In the genomic region with DNA sequence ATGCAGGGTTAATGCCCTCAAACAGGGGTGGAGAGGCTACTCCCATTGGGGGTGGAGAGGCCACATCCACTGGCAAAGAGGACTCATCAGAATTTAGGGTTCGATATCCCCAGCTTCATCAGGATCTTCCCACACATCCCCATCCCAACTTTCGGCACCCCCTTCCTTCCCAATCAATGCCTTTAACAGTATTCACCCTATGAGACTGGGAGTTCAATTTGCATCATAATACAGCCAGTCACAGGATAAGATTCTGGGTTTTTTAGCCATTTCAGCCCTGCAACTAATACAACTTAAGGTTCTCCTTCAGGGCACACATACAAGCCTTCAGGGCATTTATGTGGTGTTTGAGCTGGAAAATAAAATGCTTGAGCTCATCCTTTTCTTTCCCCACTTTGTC, we compare ENCODE assay signal across 20 cellular contexts.
A peak's percentile ranks its signal among the peaks of the same experiment; 100 is the strongest.
DNase-seq lines count a peak whose midpoint lies in the region; ATAC-seq and TF ChIP-seq lines count a peak whose summit lies in the region.
"Had no signal": no experiment of that assay in that cellular context is flagged by ENCODE, and none has a peak within 500 bp of the region (broad histone marks: within the 10 kb centered on the region; RNA-seq: fewer than 3 reads in every experiment).

No MANE protein-coding gene starts in this region.

- H3K9me3 Mint-ChIP-seq in GM23338, result peaks cover 3% of the 10 kb centered on the region
- H3K9me3 Mint-ChIP-seq in WTC11, result peaks cover 12% of the 10 kb centered on the region; the same call in 1 of the 2 replicates
- H3K9me3 Mint-ChIP-seq: HFFc6 had no signal

- H3K9ac ChIP-seq in iPS-20b (ENCODE audit: low read depth, low read length), result no peak overlapping the region
- H3K9ac ChIP-seq: BLaER1, GM23248 had no signal

- H3K4me3 ChIP-seq in GM23338, result no peak overlapping the region
- no peak overlapping the region for H3K4me3 ChIP-seq in iPS-20b (ENCODE audit: low read length)
- H3K4me3 ChIP-seq: BLaER1, GM12878, GM23248, HAP-1 had no signal

- H3K4me1 Mint-ChIP-seq in GM23338, result peaks cover 12% of the 10 kb centered on the region; the same call in 2 of the 3 replicates
- H3K4me1 Mint-ChIP-seq in WTC11, result peaks cover 27% of the 10 kb centered on the region

- H3K4me3 Mint-ChIP-seq in GM23338 (no peak overlapping the region), WTC11 (no peak overlapping the region)
- H3K4me3 Mint-ChIP-seq: B cell; CD4-positive, CD25-positive, alpha-beta regulatory T cell; CD8-positive, alpha-beta T cell; HFFc6 had no signal

- DNase-seq in GM23338 (ENCODE audit: low spot score) (peak; percentile 42), WTC11 (ENCODE audit: low spot score) (no peak), G401 (ENCODE audit: low spot score) (no peak)
- DNase-seq: Caco-2; CD4-positive, CD25-positive, alpha-beta regulatory T cell; CD8-positive, alpha-beta T cell; DMS153; DND-41; GDM1; GM23248; HFFc6 had no signal

- H3K27ac Mint-ChIP-seq in GM23338 (0 out of 2 replicates have a peak overlapping the region, but pooled peaks have one; percentile 1), WTC11 (no peak overlapping the region)
- H3K27ac Mint-ChIP-seq: B cell; CD4-positive, CD25-positive, alpha-beta regulatory T cell; CD8-positive, alpha-beta T cell; HFFc6 had no signal

- H3K79me2 ChIP-seq in GM23338 (replicated peaks; ENCODE audit: insufficient read depth), result peaks cover 69% of the 10 kb centered on the region

- H3K4me2 ChIP-seq in GM23338, result 0 out of 2 replicates have a peak overlapping the region, but pooled peaks have one; percentile 15
- H3K4me2 ChIP-seq: BLaER1 had no signal

- H3K27ac ChIP-seq in GM23338 (ENCODE audit: low read depth) (no peak overlapping the region), iPS-20b (ENCODE audit: low read length) (peak overlapping the region; percentile 14)
- H3K27ac ChIP-seq: 22Rv1, BLaER1, C4-2B, GM23248 had no signal

- H3K27me3 Mint-ChIP-seq in GM23338 (ENCODE audit: insufficient read depth, low read depth, poor library complexity) (no peaks in the 10 kb centered on the region), WTC11 (ENCODE audit: low read depth) (no peaks in the 10 kb centered on the region)
- H3K27me3 Mint-ChIP-seq: B cell; CD4-positive, CD25-positive, alpha-beta regulatory T cell had no signal

- H3K9me2 ChIP-seq in GM23338 (ENCODE audit: insufficient read depth), result no peaks in the 10 kb centered on the region

- H4K20me1 ChIP-seq in GM23338 (replicated peaks; ENCODE audit: insufficient read depth), result 0 out of 2 replicates have a peak, but pooled peaks cover 6% of the 10 kb centered on the region
- H4K20me1 ChIP-seq: BLaER1 had no signal

- H3K27me3 ChIP-seq in GM23338 (ENCODE audit: insufficient read depth) (no peaks in the 10 kb centered on the region), iPS-20b (ENCODE audit: insufficient read depth, low read length) (no peaks in the 10 kb centered on the region)
- H3K27me3 ChIP-seq: BLaER1 had no signal

- POLR2A ChIA-PET in WTC11 (lab: Charles Lee), result no interaction called here

- H3K36me3 ChIP-seq in GM23338 (ENCODE audit: insufficient read depth), result peaks cover 5% of the 10 kb centered on the region; the same call in 1 of the 2 replicates
- no peaks in the 10 kb centered on the region for H3K36me3 ChIP-seq in iPS-20b (ENCODE audit: insufficient read depth, low read depth, low read length)
- H3K36me3 ChIP-seq: HAP-1 had no signal

- in situ Hi-C loops in G401 (cut with HindIII; ENCODE audit: low sequenced_read_pairs), result no loop called here

- H3K36me3 Mint-ChIP-seq in GM23338 (ENCODE audit: low read depth) (peaks cover 5% of the 10 kb centered on the region; the same call in 2 of the 3 replicates), WTC11 (peaks cover 10% of the 10 kb centered on the region)
- H3K36me3 Mint-ChIP-seq: CD4-positive, CD25-positive, alpha-beta regulatory T cell had no signal

- H3K9me3 ChIP-seq in iPS-20b (ENCODE audit: insufficient read depth, low read depth, low read length), result peaks cover 18% of the 10 kb centered on the region; the same call in 1 of the 2 replicates
- H3K9me3 ChIP-seq: Caco-2, HAP-1 had no signal

- TF ChIP-seq CTCF in GM23338 (conservative IDR thresholded peaks at IDR 0.05; ENCODE audit: low read depth in 2 of 2), result no peak
- no peak for TF ChIP-seq CTCF in WTC11 (IDR thresholded peaks at IDR 0.05)

- CTCF ChIA-PET in WTC11 (lab: Charles Lee), result interaction anchor here (1.2 kb wide), 1 partner anchor 44 kb away, joined by 3 read pairs; no protein-coding TSS in a partner anchor

- ATAC-seq in GM23338 (peak; percentile 62), WTC11 (peak; percentile 77), GM21360 (IDR thresholded peaks at IDR 0.05; ENCODE audit: unreplicated experiment) (no peak), GM21390 (IDR thresholded peaks at IDR 0.05; ENCODE audit: unreplicated experiment) (no peak)
- ATAC-seq: CD8-positive, alpha-beta T cell; GM12878 had no signal

- H3K4me1 ChIP-seq in GM23338 (ENCODE audit: insufficient read depth) (peaks cover 9% of the 10 kb centered on the region; the same call in 1 of the 2 replicates), iPS-20b (ENCODE audit: insufficient read depth, low read length) (peaks cover 21% of the 10 kb centered on the region)
- H3K4me1 ChIP-seq: Caco-2 had no signal

- no peaks in the 10 kb centered on the region for H3F3A ChIP-seq in GM23338 (replicated peaks; ENCODE audit: low read depth)

- no peak overlapping the region for H2AFZ ChIP-seq in GM23338
- H2AFZ ChIP-seq: GM23248 had no signal

TF ChIP-seq in GM23338, 12 proteins besides CTCF, POLR2A, EP300 and RAD21:
- TF ChIP-seq ZNF114 (CRISPR knock-in tag; IDR thresholded peaks at IDR 0.05), result no peak
- no peak for TF ChIP-seq STAT1 (IDR thresholded peaks at IDR 0.05; ENCODE audit: unreplicated experiment)
- no peak for TF ChIP-seq EZH2 (IDR thresholded peaks at IDR 0.05; ENCODE audit: low read depth, unreplicated experiment)

TF ChIP-seq in WTC11, 78 proteins besides CTCF, POLR2A, EP300 and RAD21:
- TF ChIP-seq, protein P1, sequence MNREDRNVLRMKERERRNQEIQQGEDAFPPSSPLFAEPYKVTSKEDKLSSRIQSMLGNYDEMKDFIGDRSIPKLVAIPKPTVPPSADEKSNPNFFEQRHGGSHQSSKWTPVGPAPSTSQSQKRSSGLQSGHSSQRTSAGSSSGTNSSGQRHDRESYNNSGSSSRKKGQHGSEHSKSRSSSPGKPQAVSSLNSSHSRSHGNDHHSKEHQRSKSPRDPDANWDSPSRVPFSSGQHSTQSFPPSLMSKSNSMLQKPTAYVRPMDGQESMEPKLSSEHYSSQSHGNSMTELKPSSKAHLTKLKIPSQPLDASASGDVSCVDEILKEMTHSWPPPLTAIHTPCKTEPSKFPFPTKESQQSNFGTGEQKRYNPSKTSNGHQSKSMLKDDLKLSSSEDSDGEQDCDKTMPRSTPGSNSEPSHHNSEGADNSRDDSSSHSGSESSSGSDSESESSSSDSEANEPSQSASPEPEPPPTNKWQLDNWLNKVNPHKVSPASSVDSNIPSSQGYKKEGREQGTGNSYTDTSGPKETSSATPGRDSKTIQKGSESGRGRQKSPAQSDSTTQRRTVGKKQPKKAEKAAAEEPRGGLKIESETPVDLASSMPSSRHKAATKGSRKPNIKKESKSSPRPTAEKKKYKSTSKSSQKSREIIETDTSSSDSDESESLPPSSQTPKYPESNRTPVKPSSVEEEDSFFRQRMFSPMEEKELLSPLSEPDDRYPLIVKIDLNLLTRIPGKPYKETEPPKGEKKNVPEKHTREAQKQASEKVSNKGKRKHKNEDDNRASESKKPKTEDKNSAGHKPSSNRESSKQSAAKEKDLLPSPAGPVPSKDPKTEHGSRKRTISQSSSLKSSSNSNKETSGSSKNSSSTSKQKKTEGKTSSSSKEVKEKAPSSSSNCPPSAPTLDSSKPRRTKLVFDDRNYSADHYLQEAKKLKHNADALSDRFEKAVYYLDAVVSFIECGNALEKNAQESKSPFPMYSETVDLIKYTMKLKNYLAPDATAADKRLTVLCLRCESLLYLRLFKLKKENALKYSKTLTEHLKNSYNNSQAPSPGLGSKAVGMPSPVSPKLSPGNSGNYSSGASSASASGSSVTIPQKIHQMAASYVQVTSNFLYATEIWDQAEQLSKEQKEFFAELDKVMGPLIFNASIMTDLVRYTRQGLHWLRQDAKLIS (CRISPR knock-in tag; IDR thresholded peaks at IDR 0.05; ENCODE audit: borderline replicate concordance), result no peak
TF ChIP-seq in WTC11: peak in this region for 0.

Comparison
In these comparisons a context has a peak if more than half of its experiments do, and no peak if none do; other contexts are left out.
1. ATAC-seq: peak in GM23338 (single experiment) and WTC11 (single experiment); none in GM21360 (single experiment) and GM21390 (single experiment).